8 cellular contexts compared by ENCODE assay signal in genomic region chr22:37675930-37676571, GRCh38. TPM values are rescaled to one million over a fixed set of nuclear protein-coding genes. Genes with fewer than 3 reads are reported as not detected.
DNase-seq lines count a peak whose midpoint lies in the region; ATAC-seq and TF ChIP-seq lines count a peak whose summit lies in the region.

No MANE protein-coding gene starts in this region.

- POLR2A ChIA-PET in CD8-positive, alpha-beta memory T cell (lab: Charles Lee): interaction anchor here (1.1 to 4.7 kb wide), 6 partner anchors 15 to 49 kb away, joined by 3 to 59 read pairs (median 7); partner anchors contain the start of gene PDXP

- H3K4me3 Mint-ChIP-seq in CD8-positive, alpha-beta memory T cell: peak overlapping the region; percentile 85 to 97 (median 89)
- H3K4me3 Mint-ChIP-seq in brain: peak overlapping the region; percentile 67 to 90 (median 81)

- no peaks in the 10 kb centered on the region for H3K27me3 Mint-ChIP-seq in CD8-positive, alpha-beta memory T cell
- peaks cover 4% of the 10 kb centered on the region for H3K27me3 Mint-ChIP-seq in brain

- peak overlapping the region; percentile 93 to 100 (median 99) for H3K27ac Mint-ChIP-seq in CD8-positive, alpha-beta memory T cell
- peak overlapping the region in 3 of 5 experiments; percentile 91 to 97 (median 93) for H3K27ac Mint-ChIP-seq in brain

- peaks cover 38 to 68% (median 39%) of the 10 kb centered on the region in 3 donors for H3K4me1 Mint-ChIP-seq in CD8-positive, alpha-beta memory T cell
- peaks cover 25% of the 10 kb centered on the region for H3K4me1 Mint-ChIP-seq in brain

- DNase-seq in CD8-positive, alpha-beta memory T cell: peak in 1 of 5 donors; percentile 35
- peak; percentile 27 for DNase-seq in MV-4-11 (lab: John Stamatoyannopoulos, UW)
- no peak for DNase-seq in thoracic aorta (ENCODE audit: low spot score)
- DNase-seq in hepatic stellate cell (ENCODE audit: low spot score): no peak
- no peak for DNase-seq in mesenteric fat pad (ENCODE audit: low spot score)

- H3K36me3 ChIP-seq in CD8-positive, alpha-beta memory T cell (ENCODE audit: insufficient read depth, low read length): no peaks in the 10 kb centered on the region
- H3K36me3 ChIP-seq in liver (ENCODE audit: control insufficient read depth in 4 of 4, insufficient read depth in 3 of 4, low read depth in 1 of 4, low read length in 3 of 4) (no peaks in the 10 kb centered on the region), thoracic aorta (peaks cover 17% of the 10 kb centered on the region)

- CTCF ChIA-PET in CD8-positive, alpha-beta memory T cell (lab: Charles Lee): interaction anchor here (0.6 to 16.7 kb wide), 8 partner anchors 9 to 68 kb away, joined by 3 to 375 read pairs (median 10); partner anchors contain the start of genes GGA1, NOL12, PDXP and SH3BP1

- TF ChIP-seq CTCF in brain (conservative IDR thresholded peaks at IDR 0.05) (no peak), liver (IDR thresholded peaks at IDR 0.05; ENCODE audit: low read depth, low read length, missing input control) (no peak), thoracic aorta (IDR thresholded peaks at IDR 0.05) (no peak)

- peak overlapping the region in 1 of 2 donors; percentile 58 for H3K9ac ChIP-seq in liver (ENCODE audit: low read depth in 1 of 2, low read length in 2 of 2)

- H3K36me3 Mint-ChIP-seq in CD8-positive, alpha-beta memory T cell: peaks cover 0 to 16% (median 4%) of the 10 kb centered on the region in 3 donors
- no peaks in the 10 kb centered on the region for H3K36me3 Mint-ChIP-seq in brain

- WGBS in liver: 17% methylated on average over 13 of the region's 13 CpGs

- no peaks in the 10 kb centered on the region for H3K9me3 Mint-ChIP-seq in CD8-positive, alpha-beta memory T cell
- peaks cover 0 to 2% (median 0%) of the 10 kb centered on the region in 5 experiments for H3K9me3 Mint-ChIP-seq in brain

- peak overlapping the region; percentile 83 for H3K27ac ChIP-seq in CD8-positive, alpha-beta memory T cell (ENCODE audit: low read depth, low read length)
- H3K27ac ChIP-seq in liver (ENCODE audit: low read depth in 1 of 2, low read length in 2 of 2) (peak overlapping the region; percentile 88), thoracic aorta (peak overlapping the region; percentile 89)

- no peaks in the 10 kb centered on the region for H3K9me3 ChIP-seq in CD8-positive, alpha-beta memory T cell (ENCODE audit: low read length)
- H3K9me3 ChIP-seq in liver (ENCODE audit: control insufficient read depth in 4 of 4, low read length in 3 of 4) (no peaks in the 10 kb centered on the region), thoracic aorta (no peaks in the 10 kb centered on the region)

- H3K27me3 ChIP-seq in CD8-positive, alpha-beta memory T cell (ENCODE audit: insufficient read depth, low read length, poor library complexity, severe bottlenecking): no peaks in the 10 kb centered on the region
- H3K27me3 ChIP-seq in liver (ENCODE audit: control insufficient read depth in 4 of 4, insufficient read depth in 4 of 4, low read length in 3 of 4): no peaks in the 10 kb centered on the region
- H3K27me3 ChIP-seq in thoracic aorta (replicated peaks; ENCODE audit: insufficient read depth): no peaks in the 10 kb centered on the region

- peaks cover 44% of the 10 kb centered on the region for H3K4me1 ChIP-seq in CD8-positive, alpha-beta memory T cell (ENCODE audit: insufficient read depth, low read length)
- H3K4me1 ChIP-seq in liver (ENCODE audit: control insufficient read depth in 4 of 4, insufficient read depth in 4 of 4, low read length in 3 of 4) (peaks cover 10 to 32% (median 23%) of the 10 kb centered on the region in 4 donors), thoracic aorta (ENCODE audit: control insufficient read depth in 1 of 2, low read depth in 2 of 2) (peaks cover 18 to 23% of the 10 kb centered on the region in 2 donors)

- peak overlapping the region; percentile 68 for H3K4me3 ChIP-seq in CD8-positive, alpha-beta memory T cell (ENCODE audit: low read length)
- H3K4me3 ChIP-seq in liver (ENCODE audit: low read depth in 1 of 3, low read length in 3 of 3) (peak overlapping the region in 2 of 3 donors; percentile 48 to 60), thoracic aorta (peak overlapping the region; percentile 89)

- no peak for TF ChIP-seq RAD21 in liver (IDR thresholded peaks at IDR 0.05)

- no peak for ATAC-seq in thoracic aorta (ENCODE audit: insufficient number of reproducible peaks, low FRiP score, low read depth)
- ATAC-seq in HG03135 (IDR thresholded peaks at IDR 0.05; ENCODE audit: unreplicated experiment): no peak

TF ChIP-seq in liver, 16 proteins besides CTCF, POLR2A, EP300 and RAD21:
- no peak for TF ChIP-seq SP1 (IDR thresholded peaks at IDR 0.05)
- TF ChIP-seq HNF4A (conservative IDR thresholded peaks at IDR 0.05): peak; percentile 4 to 42
- no peak for TF ChIP-seq GABPA (IDR thresholded peaks at IDR 0.05 in 1 of 2, conservative IDR thresholded peaks at IDR 0.05 in 1 of 2)
- TF ChIP-seq RXRA (IDR thresholded peaks at IDR 0.05): peak; percentile 39 to 43

RNA-seq across cellular contexts. Expression of gene LGALS1, which starts 0.6 kb away (rescaled TPM):
- 100 to 1,000 TPM; 204 to 223 TPM for total RNA-seq in CD8-positive, alpha-beta memory T cell
- 182 TPM for polyA plus RNA-seq in CD8-positive, alpha-beta memory T cell
- 304 TPM for polyA plus RNA-seq in brain (ENCODE audit: insufficient read depth, low read depth, low replicate concordance)
- total RNA-seq in liver: 10 to 100 TPM; 35.6 to 74.9 TPM
- polyA plus RNA-seq in liver: 100 to 1,000 TPM; 108 to 138 TPM
- 1,000 to 10,000 TPM; 1,470 to 1,957 TPM for total RNA-seq in thoracic aorta
- total RNA-seq in mesenteric fat pad: 1,964 TPM

RNA-seq across cellular contexts. Expression of gene NOL12, which starts 10.1 kb away (rescaled TPM):
- 10 to 100 TPM; 53.6 to 57.2 TPM for total RNA-seq in CD8-positive, alpha-beta memory T cell
- 38.3 TPM for polyA plus RNA-seq in CD8-positive, alpha-beta memory T cell
- polyA plus RNA-seq in brain (ENCODE audit: insufficient read depth, low read depth, low replicate concordance) (27.5 TPM), liver (10 to 100 TPM in 1 of 2 donors, 1 to 10 TPM in 1; 6.9 to 11.6 TPM)
- total RNA-seq in liver (10 to 100 TPM; 11.3 to 16.5 TPM), thoracic aorta (10 to 100 TPM; 11.1 to 58.9 TPM), mesenteric fat pad (17.3 TPM)

RNA-seq across cellular contexts. Expression of gene PDXP, which starts 17.5 kb away (rescaled TPM):
- total RNA-seq in CD8-positive, alpha-beta memory T cell: 10 to 100 TPM; 36.0 to 37.8 TPM
- polyA plus RNA-seq in CD8-positive, alpha-beta memory T cell: 7.1 TPM
- 192 TPM for polyA plus RNA-seq in brain (ENCODE audit: insufficient read depth, low read depth, low replicate concordance)
- 10 to 100 TPM; 23.4 to 32.4 TPM for total RNA-seq in liver
- 10 to 100 TPM; 24.7 to 42.2 TPM for polyA plus RNA-seq in liver
- total RNA-seq in thoracic aorta: 10 to 100 TPM in 1 of 2 donors, 1 to 10 TPM in 1; 6.3 to 13.8 TPM
- 8.5 TPM for total RNA-seq in mesenteric fat pad

RNA-seq across cellular contexts. Expression of gene TRIOBP, which starts 20.8 kb away (rescaled TPM):
- 10 to 100 TPM; 26.1 to 26.7 TPM for total RNA-seq in CD8-positive, alpha-beta memory T cell
- 13.6 TPM for polyA plus RNA-seq in CD8-positive, alpha-beta memory T cell
- polyA plus RNA-seq in brain (ENCODE audit: insufficient read depth, low read depth, low replicate concordance): 18.3 TPM
- 10 to 100 TPM; 24.8 to 41.1 TPM for total RNA-seq in liver
- 10 to 100 TPM in 1 of 2 donors, 1 to 10 TPM in 1; 4.8 to 18.3 TPM for polyA plus RNA-seq in liver
- total RNA-seq in thoracic aorta: 100 to 1,000 TPM; 126 to 146 TPM
- 91.7 TPM for total RNA-seq in mesenteric fat pad

RNA-seq across cellular contexts. Expression of gene SH3BP1, which starts 36.6 kb away (rescaled TPM):
- total RNA-seq in CD8-positive, alpha-beta memory T cell: 10 to 100 TPM; 93.1 to 94.6 TPM
- 32.3 TPM for polyA plus RNA-seq in CD8-positive, alpha-beta memory T cell
- 7.6 TPM for polyA plus RNA-seq in brain (ENCODE audit: insufficient read depth, low read depth, low replicate concordance)
- total RNA-seq in liver: 1 to 10 TPM; 3.8 to 8.2 TPM
- polyA plus RNA-seq in liver: 1 to 10 TPM in 1 of 2 donors, under 1 TPM in 1; 0.24 to 1.7 TPM
- total RNA-seq in thoracic aorta: 10 to 100 TPM in 1 of 2 donors, 1 to 10 TPM in 1; 5.6 to 14.2 TPM
- 15.0 TPM for total RNA-seq in mesenteric fat pad
